Comparison of ENCODE assay signal across 26 cellular contexts in the genomic region with DNA sequence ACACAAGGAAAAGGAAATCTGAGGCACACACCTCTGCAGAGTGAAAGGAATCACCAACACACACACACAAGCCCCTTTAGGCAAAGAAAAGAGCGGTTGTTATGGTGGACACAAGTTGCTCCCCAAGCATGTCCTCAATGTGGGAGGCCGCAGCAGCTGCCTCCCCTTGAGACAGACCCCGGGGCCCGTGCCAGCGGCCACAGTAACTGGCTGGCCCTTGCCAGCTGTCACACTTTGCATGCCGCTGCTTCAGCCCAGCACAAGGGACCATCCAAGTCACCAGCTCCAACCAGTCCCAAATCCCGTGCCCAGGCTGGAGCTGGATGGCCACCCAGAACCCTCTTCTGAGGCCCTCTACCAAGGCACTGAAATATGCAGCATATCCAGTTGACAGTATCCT. TPM values are rescaled to one million over a fixed set of nuclear protein-coding genes. Genes with fewer than 3 reads are reported as not detected.
"Had no signal": no experiment of that assay in that cellular context is flagged by ENCODE, and none has a peak within 500 bp of the region (broad histone marks: within the 10 kb centered on the region; RNA-seq: fewer than 3 reads in every experiment).

No MANE protein-coding gene starts in this region.

- H3K4me3 ChIP-seq: ascending aorta, body of pancreas had no signal

- H3K9me3 Mint-ChIP-seq: activated naive CD4-positive, alpha-beta T cell treated with anti-CD3 and anti-CD28 coated beads, Interleukin-2, amount 50 U/mL, for 24 hours; activated T-cell treated with anti-CD3 and anti-CD28 coated beads, Interleukin-2, amount 50 U/mL, for 24 hours; activated T-helper 1 cell treated with anti-CD3 and anti-CD28 coated beads, Interleukin-12 subunit alpha, Interleukin-12 subunit beta, Interleukin-2, Interleukin-4 antibody, amounts not matched to agents 30 ng/mL and 10 ng/mL and 1 ng/mL, durations not matched to agents 14 hours and 24 hours and 36 hours; central memory CD8-positive, alpha-beta T cell had no signal

- H3K27ac ChIP-seq: ascending aorta, body of pancreas had no signal

- DNase-seq: activated B cell treated with CpG ODN at 0.5 μM for 24 hours; activated CD4-positive, alpha-beta T cell treated with anti-CD3 and anti-CD28 coated beads for 1 hour; activated CD4-positive, alpha-beta T cell treated with anti-CD3 and anti-CD28 coated beads, Interleukin-2, amount 10 ng/mL, durations not matched to agents 24 days and 14 days; activated CD4-positive, alpha-beta T cell treated with anti-CD3 and anti-CD28 coated beads, Interleukin-2, amount 50 U/mL, for 48 hours; activated CD8-positive, alpha-beta memory T cell treated with anti-CD3 and anti-CD28 coated beads, Interleukin-2, amount 10 ng/mL, durations not matched to agents 7 days and 5 days; activated effector memory CD4-positive, alpha-beta T cell treated with Interleukin-2 at 50 U/mL for 16 hours; activated naive CD4-positive, alpha-beta T cell; activated T-cell treated with anti-CD3 and anti-CD28 coated beads, Interleukin-2, amount 50 U/mL, for 24 hours; amniotic stem cell; body of pancreas; NCI-H1092; NCI-H1417; NCI-H2029; NCI-H345; NCI-H510A; NCI-H526 treated with DMSO at 0.1 percent for 48 hours; NK-92 treated with Interleukin-12 subunit alpha and Interleukin-12 subunit beta, amount 100 ng/mL, for 24 hours; SHP77; T-helper 17 cell; T-helper 9 cell had no signal

- H3K36me3 Mint-ChIP-seq: activated CD8-positive, alpha-beta memory T cell treated with anti-CD3 and anti-CD28 coated beads, Interleukin-2, amount 10 ng/mL, durations not matched to agents 7 days and 5 days had no signal

- ATAC-seq: activated CD8-positive, alpha-beta memory T cell treated with anti-CD3 and anti-CD28 coated beads, Interleukin-2, amount 10 ng/mL, durations not matched to agents 7 days and 5 days; body of pancreas; T-helper 17 cell had no signal

- H3K27ac Mint-ChIP-seq: activated B cell treated with CpG ODN at 0.5 μM for 24 hours; activated CD4-positive, alpha-beta T cell treated with anti-CD3 and anti-CD28 coated beads, Interleukin-2, amount 10 ng/mL, durations not matched to agents 24 days and 14 days; activated CD8-positive, alpha-beta memory T cell treated with anti-CD3 and anti-CD28 coated beads, Interleukin-2, amount 10 ng/mL, durations not matched to agents 7 days and 5 days; activated naive CD4-positive, alpha-beta T cell treated with anti-CD3 and anti-CD28 coated beads, Interleukin-2, amount 50 U/mL, for 24 hours; activated T-cell treated with anti-CD3 and anti-CD28 coated beads, Interleukin-2, amount 50 U/mL, for 24 hours; activated T-helper 1 cell treated with anti-CD3 and anti-CD28 coated beads, Interleukin-12 subunit alpha, Interleukin-12 subunit beta, Interleukin-2, Interleukin-4 antibody, amounts not matched to agents 30 ng/mL and 10 ng/mL and 1 ng/mL, durations not matched to agents 14 hours and 24 hours and 36 hours; T-helper 17 cell had no signal

- H3K9me3 ChIP-seq: ascending aorta, body of pancreas had no signal

- H3K4me3 Mint-ChIP-seq: activated B cell treated with CpG ODN at 0.5 μM for 24 hours; activated CD4-positive, alpha-beta T cell treated with anti-CD3 and anti-CD28 coated beads, Interleukin-2, amount 10 ng/mL, durations not matched to agents 24 days and 14 days; activated CD8-positive, alpha-beta memory T cell treated with anti-CD3 and anti-CD28 coated beads, Interleukin-2, amount 10 ng/mL, durations not matched to agents 7 days and 5 days; activated naive CD4-positive, alpha-beta T cell treated with anti-CD3 and anti-CD28 coated beads, Interleukin-2, amount 50 U/mL, for 24 hours; activated T-cell treated with anti-CD3 and anti-CD28 coated beads, Interleukin-2, amount 50 U/mL, for 24 hours; activated T-helper 1 cell treated with anti-CD3 and anti-CD28 coated beads, Interleukin-12 subunit alpha, Interleukin-12 subunit beta, Interleukin-2, Interleukin-4 antibody, amounts not matched to agents 30 ng/mL and 10 ng/mL and 1 ng/mL, durations not matched to agents 14 hours and 24 hours and 36 hours; central memory CD8-positive, alpha-beta T cell; T-helper 17 cell had no signal

- H3K36me3 ChIP-seq: ascending aorta had no signal

RNA-seq across cellular contexts. Expression of a gene that starts 2.9 kb away (rescaled TPM):
- total RNA-seq: activated B cell treated with CpG ODN at 0.5 μM for 24 hours; activated CD4-positive, alpha-beta T cell treated with anti-CD3 and anti-CD28 coated beads, Interleukin-2, amount 10 ng/mL, durations not matched to agents 24 days and 14 days; activated CD8-positive, alpha-beta memory T cell treated with anti-CD3 and anti-CD28 coated beads, Interleukin-2, amount 10 ng/mL, durations not matched to agents 7 days and 5 days; activated T-helper 1 cell treated with anti-CD3 and anti-CD28 coated beads, Interleukin-12 subunit alpha, Interleukin-12 subunit beta, Interleukin-2, Interleukin-4 antibody, amounts not matched to agents 30 ng/mL and 10 ng/mL and 1 ng/mL, durations not matched to agents 14 hours and 24 hours and 36 hours; ascending aorta; body of pancreas; LHCN-M2; MCF 10A had no signal

RNA-seq across cellular contexts. Expression of a gene that starts 41.3 kb away (rescaled TPM):
- total RNA-seq: activated B cell treated with CpG ODN at 0.5 μM for 24 hours; activated CD4-positive, alpha-beta T cell treated with anti-CD3 and anti-CD28 coated beads, Interleukin-2, amount 10 ng/mL, durations not matched to agents 24 days and 14 days; activated CD8-positive, alpha-beta memory T cell treated with anti-CD3 and anti-CD28 coated beads, Interleukin-2, amount 10 ng/mL, durations not matched to agents 7 days and 5 days; activated T-helper 1 cell treated with anti-CD3 and anti-CD28 coated beads, Interleukin-12 subunit alpha, Interleukin-12 subunit beta, Interleukin-2, Interleukin-4 antibody, amounts not matched to agents 30 ng/mL and 10 ng/mL and 1 ng/mL, durations not matched to agents 14 hours and 24 hours and 36 hours; ascending aorta; body of pancreas; LHCN-M2; MCF 10A; T-helper 17 cell had no signal
